Comparison of ENCODE assay signal across 8 cellular contexts in genomic region chr10:38355997-38356926, GRCh38.
DNase-seq lines count a peak whose midpoint lies in the region; ATAC-seq and TF ChIP-seq lines count a peak whose summit lies in the region.
"Not testable (repeated sequence)": the region's sequence is repeated elsewhere in the genome, so short reads cannot be mapped to it uniquely, and the experiment has no call there.

No MANE protein-coding gene starts in this region.

- not testable (repeated sequence) for H3K9ac ChIP-seq in SK-N-SH

- not testable (repeated sequence) for H3K4me1 ChIP-seq in SK-N-SH (ENCODE audit: control insufficient read depth in 1 of 2, insufficient read depth in 2 of 2, low read depth in 1 of 2, low read length in 1 of 2)

- H3K4me3 ChIP-seq in GM08714 (ENCODE audit: low read length) (peak overlapping the region; percentile 84; the same call in 1 of the 2 replicates), SK-N-SH (ENCODE audit: low read depth in 2 of 2, low read length in 1 of 2) (peak overlapping the region; percentile 54 to 65)

- peak; percentile 99 for ATAC-seq in HG02588 (IDR thresholded peaks at IDR 0.05; ENCODE audit: unreplicated experiment)
- peak; percentile 100 for ATAC-seq in omental fat pad (ENCODE audit: low FRiP score)

- not testable (repeated sequence) for H3K9me3 ChIP-seq in SK-N-SH

- not testable (repeated sequence) for H4K20me1 ChIP-seq in SK-N-SH (ENCODE audit: insufficient read depth)

- not testable (repeated sequence) for H3K36me3 ChIP-seq in SK-N-SH (replicated peaks in 1 of 2; ENCODE audit: control insufficient read depth in 1 of 2, insufficient read depth in 2 of 2, low read length in 1 of 2)

- WGBS in SK-N-SH (ENCODE audit: low lambda C conversion rate) = 2% methylated on average over 33 of the region's 56 CpGs

- POLR2A ChIA-PET in SK-N-SH (lab: Yijun Ruan, JAX) = not testable (repeated sequence)

- H3K79me2 ChIP-seq in SK-N-SH (ENCODE audit: insufficient read depth) = not testable (repeated sequence)

- peak overlapping the region; percentile 94 for H2AFZ ChIP-seq in SK-N-SH (ENCODE audit: low read depth)

- H3K27ac ChIP-seq in SK-N-SH (ENCODE audit: low read depth in 2 of 2, low read length in 1 of 2) (peak overlapping the region in 1 of 2 experiments; percentile 67; a peak in 1 of 4 replicates), substantia nigra (ENCODE audit: low read depth, low read length, poor library complexity, severe bottlenecking) (peak overlapping the region; percentile 91)

- not testable (repeated sequence) for H3F3A ChIP-seq in SK-N-SH (replicated peaks; ENCODE audit: insufficient read depth)

- DNase-seq in NAMALWA (ENCODE audit: low spot score) (peak; percentile 40), SK-N-SH (peak; percentile 17), germinal center (ENCODE audit: low spot score) (peak; percentile 11), omental fat pad (ENCODE audit: low spot score) (peak; percentile 58), substantia nigra (lab: John Stamatoyannopoulos, UW) (peak; percentile 13 to 92 (median 71))
- DNase-seq in activated naive CD4-positive, alpha-beta T cell treated with anti-CD3 and anti-CD28 coated beads, Interleukin-2, amount 50 U/mL, for 16 hours = peak; percentile 73

- CTCF ChIA-PET in SK-N-SH (lab: Yijun Ruan, JAX) = not testable (repeated sequence)

- H3K27me3 ChIP-seq in SK-N-SH (ENCODE audit: insufficient read depth) = not testable (repeated sequence)

- TF ChIP-seq CTCF in SK-N-SH (IDR thresholded peaks at IDR 0.05); omental fat pad (IDR thresholded peaks at IDR 0.05): not testable (repeated sequence)

- H3K9me2 ChIP-seq in SK-N-SH = not testable (repeated sequence)

- TF ChIP-seq RAD21 in SK-N-SH (IDR thresholded peaks at IDR 0.05; ENCODE audit: low read length) = not testable (repeated sequence)

- not testable (repeated sequence) for TF ChIP-seq EP300 in SK-N-SH (IDR thresholded peaks at IDR 0.05; ENCODE audit: borderline replicate concordance in 1 of 2, low read depth in 1 of 2, low read length in 1 of 2)

- peak overlapping the region; percentile 72 for H3K4me2 ChIP-seq in SK-N-SH

TF ChIP-seq in SK-N-SH, 30 proteins besides CTCF, POLR2A, EP300 and RAD21:
- peak; percentile 44; the same call in 1 of the 2 replicates for TF ChIP-seq USF1 (IDR thresholded peaks at IDR 0.05; ENCODE audit: borderline replicate concordance, low read depth)

Comparison
In these comparisons a context has a peak if more than half of its experiments do, and no peak if none do; other contexts are left out.
1. DNase-seq: peak in every context shown above with its lines; median percentile 73 in activated naive CD4-positive, alpha-beta T cell treated with anti-CD3 and anti-CD28 coated beads, Interleukin-2, amount 50 U/mL, for 16 hours; 71 in substantia nigra; 58 in omental fat pad; 40 in NAMALWA; 17 in SK-N-SH; 11 in germinal center.